Comparison of ENCODE assay signal across 8 cellular contexts in genomic region chr2:196925768-196926561, GRCh38. TPM values are rescaled to one million over a fixed set of nuclear protein-coding genes. Genes with fewer than 3 reads are reported as not detected.
A peak's percentile ranks its signal among the peaks of the same experiment; 100 is the strongest.
DNase-seq lines count a peak whose midpoint lies in the region; ATAC-seq, FAIRE-seq and TF ChIP-seq lines count a peak whose summit lies in the region.

No MANE protein-coding gene starts in this region.

- peak overlapping the region; percentile 96 for H3K4me3 ChIP-seq in fibroblast of villous mesenchyme (ENCODE audit: low read depth, low read length)

- H3K27ac Mint-ChIP-seq in activated T-helper 17 cell treated with anti-CD3 and anti-CD28 coated beads, Interleukin-2, amount 50 U/mL, for 72 hours = peak overlapping the region; percentile 99
- peak overlapping the region; percentile 99 for H3K27ac Mint-ChIP-seq in neural crest cell (ENCODE audit: unreplicated experiment)

- ATAC-seq in GM18861 (IDR thresholded peaks at IDR 0.05; ENCODE audit: unreplicated experiment) (peak; percentile 13), HG03064 (IDR thresholded peaks at IDR 0.05; ENCODE audit: low read depth, unreplicated experiment) (peak; percentile 24)
- peak; percentile 34 for ATAC-seq in activated T-helper 17 cell treated with anti-CD3 and anti-CD28 coated beads, Interleukin-2, amount 50 U/mL, for 72 hours (replicated peaks)

- peak; percentile 58 for DNase-seq in Ammon's horn (ENCODE audit: low spot score)
- DNase-seq in NCI-H510A (lab: John Stamatoyannopoulos, UW) = peak; percentile 57
- DNase-seq in fibroblast of villous mesenchyme (ENCODE audit: low read depth) = peak; percentile 39
- DNase-seq in neural crest cell (ENCODE audit: low read depth, low spot score) = peak; percentile 28
- peak; percentile 44 for DNase-seq in urothelium cell line (ENCODE audit: low spot score)

- H3K36me3 Mint-ChIP-seq in activated T-helper 17 cell treated with anti-CD3 and anti-CD28 coated beads, Interleukin-2, amount 50 U/mL, for 72 hours (ENCODE audit: low read depth) = peaks cover 25% of the 10 kb centered on the region
- H3K36me3 Mint-ChIP-seq in neural crest cell (ENCODE audit: low read depth) = peaks cover 3% of the 10 kb centered on the region

- peak overlapping the region; percentile 98 for H3K4me3 Mint-ChIP-seq in activated T-helper 17 cell treated with anti-CD3 and anti-CD28 coated beads, Interleukin-2, amount 50 U/mL, for 72 hours
- H3K4me3 Mint-ChIP-seq in neural crest cell = peak overlapping the region; percentile 100

- H3K9me3 Mint-ChIP-seq in activated T-helper 17 cell treated with anti-CD3 and anti-CD28 coated beads, Interleukin-2, amount 50 U/mL, for 72 hours = no peaks in the 10 kb centered on the region
- H3K9me3 Mint-ChIP-seq in neural crest cell = no peaks in the 10 kb centered on the region

- H3K27me3 Mint-ChIP-seq in activated T-helper 17 cell treated with anti-CD3 and anti-CD28 coated beads, Interleukin-2, amount 50 U/mL, for 72 hours = no peaks in the 10 kb centered on the region
- H3K27me3 Mint-ChIP-seq in neural crest cell (ENCODE audit: low read depth) = peaks cover 3% of the 10 kb centered on the region

- TF ChIP-seq CTCF in fibroblast of villous mesenchyme (IDR thresholded peaks at IDR 0.05; ENCODE audit: insufficient read depth, low read depth, low read length) (no peak), neural crest cell (conservative IDR thresholded peaks at IDR 0.05) (no peak)

- H3K4me1 Mint-ChIP-seq in activated T-helper 17 cell treated with anti-CD3 and anti-CD28 coated beads, Interleukin-2, amount 50 U/mL, for 72 hours = peaks cover 26% of the 10 kb centered on the region
- H3K4me1 Mint-ChIP-seq in neural crest cell = peaks cover 55% of the 10 kb centered on the region

- no peak for FAIRE-seq in urothelium cell line (lab: Jason Lieb, UNC)

RNA-seq across cellular contexts. Expression of gene PGAP1, which starts 0.5 kb away (rescaled TPM):
- 10 to 100 TPM; 41.6 to 44.8 TPM for total RNA-seq in activated T-helper 17 cell treated with anti-CD3 and anti-CD28 coated beads, Interleukin-2, amount 50 U/mL, for 72 hours
- 8.1 and 11.7 TPM in 2 replicates for total RNA-seq in fibroblast of villous mesenchyme
- total RNA-seq in neural crest cell = 45.1 and 48.2 TPM in 2 replicates

Comparison
In these comparisons a context has a peak if more than half of its experiments do, and no peak if none do; other contexts are left out.
1. Peak in every context shown above with its lines: DNase-seq, ATAC-seq and H3K4me3 ChIP-seq.